In the genomic region with DNA sequence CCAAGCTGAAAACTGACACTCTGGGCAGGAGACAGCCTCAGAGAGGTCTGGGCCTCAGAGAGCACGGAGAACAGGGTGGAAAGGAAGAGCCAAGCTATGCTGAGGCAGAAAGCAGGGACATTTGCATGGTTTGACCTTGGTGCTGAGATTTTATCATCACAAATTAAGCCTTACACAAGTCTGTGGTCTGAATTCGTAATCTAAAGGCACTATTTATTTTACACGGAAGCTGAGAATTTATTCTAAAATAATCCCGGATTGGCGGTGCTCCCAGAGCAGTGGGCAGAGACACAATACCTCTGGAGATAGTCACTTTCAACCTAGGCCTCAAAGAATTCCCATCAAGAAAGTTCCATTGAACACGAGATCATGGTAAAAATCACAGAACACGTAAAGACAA, we compare ENCODE assay signal across 24 cellular contexts. TPM values are rescaled to one million over a fixed set of nuclear protein-coding genes. Genes with fewer than 3 reads are reported as not detected.
DNase-seq lines count a peak whose midpoint lies in the region; ATAC-seq and TF ChIP-seq lines count a peak whose summit lies in the region.
"Had no signal": no experiment of that assay in that cellular context is flagged by ENCODE, and none has a peak within 500 bp of the region (broad histone marks: within the 10 kb centered on the region; RNA-seq: fewer than 3 reads in every experiment).

No MANE protein-coding gene starts in this region.

- peak; percentile 15 for DNase-seq in AG09319 (ENCODE audit: extremely low read depth, low read depth)
- DNase-seq in H4 (ENCODE audit: low spot score): peak; percentile 86
- peak; percentile 93 for DNase-seq in amniotic epithelial cell (ENCODE audit: low read depth)
- peak; percentile 90 for DNase-seq in iris pigment epithelial cell (ENCODE audit: low read depth)
- DNase-seq in effector memory CD4-positive, alpha-beta T cell: no peak
- no peak for DNase-seq in NCI-H2107 (lab: John Stamatoyannopoulos, UW)
- DNase-seq: activated effector memory CD4-positive, alpha-beta T cell treated with anti-CD3 and anti-CD28 coated beads, Interleukin-2, amount 50 U/mL, for 16 hours; activated naive CD8-positive, alpha-beta T cell treated with anti-CD3 and anti-CD28 coated beads, Interleukin-2, amount 10 ng/mL, durations not matched to agents 7 days and 5 days; activated T-cell treated with anti-CD3 and anti-CD28 coated beads, Interleukin-2, amount 50 U/mL, for 1 hour; body of pancreas; foreskin fibroblast; H7; kidney glomerular epithelial cell; NCI-H2171; NCI-H526; right cardiac atrium; SHP77; stimulated activated CD4-positive, alpha-beta T cell treated with anti-CD3 and anti-CD28 coated beads, Interleukin-12 subunit alpha, Interleukin-12 subunit beta, amount 100 ng/mL, for 4 hours; stimulated activated CD4-positive, alpha-beta T cell treated with anti-CD3 and anti-CD28 coated beads, Interleukin-4, amount 100 ng/mL, for 24 hours had no signal

- H3K4me1 ChIP-seq in effector memory CD4-positive, alpha-beta T cell (ENCODE audit: control insufficient read depth, insufficient read depth, low read length, poor library complexity, severe bottlenecking): no peaks in the 10 kb centered on the region
- H3K4me1 ChIP-seq: body of pancreas had no signal

- H3K4me3 ChIP-seq in effector memory CD4-positive, alpha-beta T cell (ENCODE audit: insufficient read depth, low read depth, low read length, poor library complexity, severe bottlenecking): no peak overlapping the region
- H3K4me3 ChIP-seq: body of pancreas, lung had no signal

- TF ChIP-seq CTCF in AG09319 (IDR thresholded peaks at IDR 0.05; ENCODE audit: low read depth, low read length): no peak

- no peak overlapping the region for H3K27ac ChIP-seq in effector memory CD4-positive, alpha-beta T cell (ENCODE audit: insufficient read depth, low read length, poor library complexity, severe bottlenecking)
- H3K27ac ChIP-seq: body of pancreas had no signal

- no peaks in the 10 kb centered on the region for H3K36me3 ChIP-seq in effector memory CD4-positive, alpha-beta T cell (ENCODE audit: control insufficient read depth, insufficient read depth, low read length)

- ATAC-seq in HG03469 (IDR thresholded peaks at IDR 0.05; ENCODE audit: unreplicated experiment) (no peak), GM19023 (IDR thresholded peaks at IDR 0.05; ENCODE audit: unreplicated experiment) (no peak)
- ATAC-seq: body of pancreas; right cardiac atrium; stimulated activated effector memory CD8-positive, alpha-beta T cell treated with anti-CD3 and anti-CD28 coated beads, Interleukin-12 subunit alpha, Interleukin-12 subunit beta, amount 100 ng/mL, for 72 hours had no signal

- no peaks in the 10 kb centered on the region for H3K9me3 ChIP-seq in effector memory CD4-positive, alpha-beta T cell (ENCODE audit: control insufficient read depth, low read length)
- H3K9me3 ChIP-seq: body of pancreas had no signal

- H3K27me3 ChIP-seq in effector memory CD4-positive, alpha-beta T cell (replicated peaks; ENCODE audit: control insufficient read depth, insufficient read depth, low read length, poor library complexity, severe bottlenecking): no peaks in the 10 kb centered on the region
- H3K27me3 ChIP-seq: body of pancreas had no signal

RNA-seq across cellular contexts. Expression of gene CFAP92, which starts 47.5 kb away (rescaled TPM):
- 0.06 and 0.50 TPM in 2 replicates for total RNA-seq in H4 (2014; rRNA removed; shearing (Covaris generic))
- total RNA-seq: body of pancreas; T-helper 2 cell treated with Interferon-gamma antibody and Interleukin-4, amounts not matched to agents 100 ng/mL and 5 ng/mL, for 36 hours had no signal

RNA-seq across cellular contexts. Expression of gene EFCC1, which starts 54.7 kb away (rescaled TPM):
- 0.27 and 1.2 TPM in 2 replicates for total RNA-seq in H4 (2014; rRNA removed; shearing (Covaris generic))

Comparison
In these comparisons a context has a peak if more than half of its experiments do, and no peak if none do; other contexts are left out.
1. DNase-seq: peak in AG09319 (single experiment), H4 (single experiment), amniotic epithelial cell (single experiment) and iris pigment epithelial cell (single experiment); none in effector memory CD4-positive, alpha-beta T cell (0 of 3) and NCI-H2107 (single experiment).